In the genomic region with DNA sequence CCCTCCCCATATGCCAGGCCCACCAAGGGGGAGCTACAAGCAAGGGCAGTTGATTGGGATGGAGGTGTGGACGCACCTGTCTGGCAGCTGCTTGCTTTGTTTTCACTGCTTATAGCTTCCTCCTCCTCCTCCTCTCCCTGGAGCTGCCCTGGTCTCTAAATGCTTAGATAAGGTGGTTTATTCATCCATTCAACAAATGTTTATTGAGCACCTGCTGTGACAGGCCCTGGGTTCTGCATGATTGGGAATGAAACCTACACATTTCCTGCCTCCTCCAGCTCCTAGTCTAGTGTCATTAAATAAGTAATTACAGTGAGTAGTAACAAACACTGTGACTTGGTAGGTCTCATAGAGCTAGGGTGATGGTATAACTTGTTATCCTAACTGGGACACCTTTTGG, we compare ENCODE assay signal across 1 cellular context.
TF ChIP-seq lines count a peak whose summit lies in the region.

No MANE protein-coding gene starts in this region.

TF ChIP-seq in HEK293, 187 proteins besides CTCF, POLR2A, EP300 and RAD21 (continued from another document and continues in another):
- TF ChIP-seq ZNF148 (tag by site-specific recombination; IDR thresholded peaks at IDR 0.05; ENCODE audit: borderline replicate concordance): no peak
- TF ChIP-seq ZNF341 (tag by site-specific recombination; IDR thresholded peaks at IDR 0.05; ENCODE audit: low read depth): no peak
- no peak for TF ChIP-seq ZNF354C (tag by site-specific recombination; IDR thresholded peaks at IDR 0.05; ENCODE audit: borderline replicate concordance, low read depth)
- no peak for TF ChIP-seq ZNF391 (tag by site-specific recombination; IDR thresholded peaks at IDR 0.05; ENCODE audit: borderline replicate concordance, low read depth)
- TF ChIP-seq, protein P1, sequence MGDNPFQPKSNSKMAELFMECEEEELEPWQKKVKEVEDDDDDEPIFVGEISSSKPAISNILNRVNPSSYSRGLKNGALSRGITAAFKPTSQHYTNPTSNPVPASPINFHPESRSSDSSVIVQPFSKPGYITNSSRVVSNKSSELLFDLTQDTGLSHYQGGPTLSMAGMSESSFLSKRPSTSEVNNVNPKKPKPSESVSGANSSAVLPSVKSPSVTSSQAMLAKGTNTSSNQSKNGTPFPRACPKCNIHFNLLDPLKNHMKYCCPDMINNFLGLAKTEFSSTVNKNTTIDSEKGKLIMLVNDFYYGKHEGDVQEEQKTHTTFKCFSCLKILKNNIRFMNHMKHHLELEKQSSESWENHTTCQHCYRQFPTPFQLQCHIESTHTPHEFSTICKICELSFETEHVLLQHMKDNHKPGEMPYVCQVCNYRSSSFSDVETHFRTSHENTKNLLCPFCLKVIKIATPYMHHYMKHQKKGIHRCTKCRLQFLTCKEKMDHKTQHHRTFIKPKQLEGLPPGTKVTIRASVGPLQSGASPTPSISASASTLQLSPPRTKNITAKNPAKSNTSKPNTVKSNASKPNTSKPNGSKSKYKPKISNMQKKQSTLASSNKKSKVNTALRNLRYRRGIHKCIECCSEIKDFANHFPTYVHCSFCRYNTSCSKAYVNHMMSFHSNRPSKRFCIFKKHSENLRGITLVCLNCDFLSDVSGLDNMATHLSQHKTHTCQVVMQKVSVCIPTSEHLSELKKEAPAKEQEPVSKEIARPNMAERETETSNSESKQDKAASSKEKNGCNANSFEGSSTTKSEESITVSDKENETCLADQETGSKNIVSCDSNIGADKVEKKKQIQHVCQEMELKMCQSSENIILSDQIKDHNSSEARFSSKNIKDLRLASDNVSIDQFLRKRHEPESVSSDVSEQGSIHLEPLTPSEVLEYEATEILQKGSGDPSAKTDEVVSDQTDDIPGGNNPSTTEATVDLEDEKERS (tag by site-specific recombination; IDR thresholded peaks at IDR 0.05): no peak
- peak; percentile 84 for TF ChIP-seq WT1 (tag by site-specific recombination; IDR thresholded peaks at IDR 0.05)
- no peak for TF ChIP-seq ZNF214 (tag by site-specific recombination; IDR thresholded peaks at IDR 0.05; ENCODE audit: borderline replicate concordance)
- TF ChIP-seq ZNF266 (tag by site-specific recombination; IDR thresholded peaks at IDR 0.05; ENCODE audit: low read depth): no peak
- TF ChIP-seq ZNF623 (tag by site-specific recombination; IDR thresholded peaks at IDR 0.05): no peak
- TF ChIP-seq ZBTB21 (tag by site-specific recombination; IDR thresholded peaks at IDR 0.05): 0 out of 2 replicates have a peak, but pooled peaks have one; percentile 27
- TF ChIP-seq TRIM28 (IDR thresholded peaks at IDR 0.05; ENCODE audit: borderline replicate concordance, low read length): peak; percentile 86
- no peak for TF ChIP-seq ZNF488 (tag by site-specific recombination; IDR thresholded peaks at IDR 0.05)
- no peak for TF ChIP-seq ZNF677 (tag by site-specific recombination; IDR thresholded peaks at IDR 0.05)
- no peak for TF ChIP-seq ZNF555 (tag by site-specific recombination; conservative IDR thresholded peaks at IDR 0.05)
- TF ChIP-seq ZNF335 (tag by site-specific recombination; conservative IDR thresholded peaks at IDR 0.05): no peak
- TF ChIP-seq PATZ1 (tag by site-specific recombination; IDR thresholded peaks at IDR 0.05): peak; percentile 68
- TF ChIP-seq ZNF138 (tag by site-specific recombination; IDR thresholded peaks at IDR 0.05; ENCODE audit: borderline replicate concordance): no peak
- TF ChIP-seq INSM2 (tag by site-specific recombination; IDR thresholded peaks at IDR 0.05): no peak
- TF ChIP-seq ZNF654 (tag by site-specific recombination; IDR thresholded peaks at IDR 0.05; ENCODE audit: low read depth): no peak
- TF ChIP-seq ZNF558 (tag by site-specific recombination; IDR thresholded peaks at IDR 0.05): no peak
- TF ChIP-seq ZSCAN16 (tag by site-specific recombination; IDR thresholded peaks at IDR 0.05): 0 out of 2 replicates have a peak, but pooled peaks have one; percentile 66
- TF ChIP-seq ZIC2 (tag by site-specific recombination; IDR thresholded peaks at IDR 0.05): peak; percentile 70
- TF ChIP-seq ZNF433 (tag by site-specific recombination; IDR thresholded peaks at IDR 0.05; ENCODE audit: low read depth): no peak
- TF ChIP-seq ZNF394 (tag by site-specific recombination; IDR thresholded peaks at IDR 0.05; ENCODE audit: borderline replicate concordance): no peak
- no peak for TF ChIP-seq ZNF501 (tag by site-specific recombination; IDR thresholded peaks at IDR 0.05)
- TF ChIP-seq, protein P2, sequence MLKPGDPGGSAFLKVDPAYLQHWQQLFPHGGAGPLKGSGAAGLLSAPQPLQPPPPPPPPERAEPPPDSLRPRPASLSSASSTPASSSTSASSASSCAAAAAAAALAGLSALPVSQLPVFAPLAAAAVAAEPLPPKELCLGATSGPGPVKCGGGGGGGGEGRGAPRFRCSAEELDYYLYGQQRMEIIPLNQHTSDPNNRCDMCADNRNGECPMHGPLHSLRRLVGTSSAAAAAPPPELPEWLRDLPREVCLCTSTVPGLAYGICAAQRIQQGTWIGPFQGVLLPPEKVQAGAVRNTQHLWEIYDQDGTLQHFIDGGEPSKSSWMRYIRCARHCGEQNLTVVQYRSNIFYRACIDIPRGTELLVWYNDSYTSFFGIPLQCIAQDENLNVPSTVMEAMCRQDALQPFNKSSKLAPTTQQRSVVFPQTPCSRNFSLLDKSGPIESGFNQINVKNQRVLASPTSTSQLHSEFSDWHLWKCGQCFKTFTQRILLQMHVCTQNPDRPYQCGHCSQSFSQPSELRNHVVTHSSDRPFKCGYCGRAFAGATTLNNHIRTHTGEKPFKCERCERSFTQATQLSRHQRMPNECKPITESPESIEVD (tag by site-specific recombination; IDR thresholded peaks at IDR 0.05): no peak; the same call in 1 of the 2 replicates
- TF ChIP-seq ZNF211 (tag by site-specific recombination; IDR thresholded peaks at IDR 0.05; ENCODE audit: low read depth): no peak
- no peak for TF ChIP-seq ZNF785 (tag by site-specific recombination; IDR thresholded peaks at IDR 0.05)
- TF ChIP-seq ELK4 (IDR thresholded peaks at IDR 0.05; ENCODE audit: borderline replicate concordance, low read depth, low read length): no peak
- no peak for TF ChIP-seq ZNF585B (tag by site-specific recombination; IDR thresholded peaks at IDR 0.05)
- peak; percentile 97 for TF ChIP-seq SP7 (tag by site-specific recombination; IDR thresholded peaks at IDR 0.05)
- TF ChIP-seq ZNF23 (tag by site-specific recombination; IDR thresholded peaks at IDR 0.05; ENCODE audit: borderline replicate concordance): no peak
- TF ChIP-seq ZNF837 (tag by site-specific recombination; IDR thresholded peaks at IDR 0.05): no peak
- peak; percentile 68; the same call in 1 of the 2 replicates for TF ChIP-seq GLIS1 (tag by site-specific recombination; IDR thresholded peaks at IDR 0.05)
- no peak for TF ChIP-seq ZNF549 (tag by site-specific recombination; IDR thresholded peaks at IDR 0.05)
- TF ChIP-seq, protein P3, sequence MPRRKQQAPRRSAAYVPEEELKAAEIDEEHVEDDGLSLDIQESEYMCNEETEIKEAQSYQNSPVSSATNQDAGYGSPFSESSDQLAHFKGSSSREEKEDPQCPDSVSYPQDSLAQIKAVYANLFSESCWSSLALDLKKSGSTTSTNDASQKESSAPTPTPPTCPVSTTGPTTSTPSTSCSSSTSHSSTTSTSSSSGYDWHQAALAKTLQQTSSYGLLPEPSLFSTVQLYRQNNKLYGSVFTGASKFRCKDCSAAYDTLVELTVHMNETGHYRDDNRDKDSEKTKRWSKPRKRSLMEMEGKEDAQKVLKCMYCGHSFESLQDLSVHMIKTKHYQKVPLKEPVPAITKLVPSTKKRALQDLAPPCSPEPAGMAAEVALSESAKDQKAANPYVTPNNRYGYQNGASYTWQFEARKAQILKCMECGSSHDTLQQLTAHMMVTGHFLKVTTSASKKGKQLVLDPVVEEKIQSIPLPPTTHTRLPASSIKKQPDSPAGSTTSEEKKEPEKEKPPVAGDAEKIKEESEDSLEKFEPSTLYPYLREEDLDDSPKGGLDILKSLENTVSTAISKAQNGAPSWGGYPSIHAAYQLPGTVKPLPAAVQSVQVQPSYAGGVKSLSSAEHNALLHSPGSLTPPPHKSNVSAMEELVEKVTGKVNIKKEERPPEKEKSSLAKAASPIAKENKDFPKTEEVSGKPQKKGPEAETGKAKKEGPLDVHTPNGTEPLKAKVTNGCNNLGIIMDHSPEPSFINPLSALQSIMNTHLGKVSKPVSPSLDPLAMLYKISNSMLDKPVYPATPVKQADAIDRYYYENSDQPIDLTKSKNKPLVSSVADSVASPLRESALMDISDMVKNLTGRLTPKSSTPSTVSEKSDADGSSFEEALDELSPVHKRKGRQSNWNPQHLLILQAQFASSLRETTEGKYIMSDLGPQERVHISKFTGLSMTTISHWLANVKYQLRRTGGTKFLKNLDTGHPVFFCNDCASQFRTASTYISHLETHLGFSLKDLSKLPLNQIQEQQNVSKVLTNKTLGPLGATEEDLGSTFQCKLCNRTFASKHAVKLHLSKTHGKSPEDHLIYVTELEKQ (tag by site-specific recombination; IDR thresholded peaks at IDR 0.05; ENCODE audit: borderline replicate concordance): peak; percentile 39; the same call in 1 of the 2 replicates
- TF ChIP-seq ZNF140 (tag by site-specific recombination; IDR thresholded peaks at IDR 0.05): no peak
- no peak for TF ChIP-seq ZNF704 (tag by site-specific recombination; IDR thresholded peaks at IDR 0.05)
